Comparison of ENCODE assay signal across 8 cellular contexts in the genomic region with DNA sequence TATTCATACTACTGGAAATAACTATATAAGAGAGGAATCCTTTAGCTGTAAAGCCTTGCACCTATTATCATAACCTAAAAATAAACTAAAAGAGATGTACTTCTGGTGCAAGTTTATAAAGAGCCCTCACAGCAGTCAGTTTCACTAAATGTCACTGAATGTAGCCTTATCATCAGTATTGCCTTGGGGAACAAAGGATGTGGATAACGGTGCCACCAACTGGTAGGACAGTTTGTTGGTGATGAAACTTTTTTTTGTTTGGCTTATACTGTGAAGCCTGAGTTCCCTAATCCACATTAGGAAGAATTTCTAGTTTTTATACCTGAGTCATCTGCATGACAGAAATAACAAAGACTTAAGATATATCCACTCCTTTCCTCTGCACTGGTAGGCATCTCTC.
DNase-seq lines count a peak whose midpoint lies in the region; ATAC-seq and TF ChIP-seq lines count a peak whose summit lies in the region.

No MANE protein-coding gene starts in this region.

- intact Hi-C loops in MCF 10A (cut with micrococcal nuclease): loop anchor here (1.0 to 10.0 kb wide), 7 partner anchors 189 to 832 kb away; a partner anchor contains a TSS
- intact Hi-C loops in breast epithelium (cut with DNase I; ENCODE audit: low total_unique reads): no loop called here
- intact Hi-C loops in sciatic nerve (cut with DNase I): no loop called here
- intact Hi-C loops in mucosa of descending colon (cut with DNase I, micrococcal nuclease): no loop called here

- H3K27me3 ChIP-seq in breast epithelium (no peaks in the 10 kb centered on the region), suprapubic skin (no peaks in the 10 kb centered on the region)

- CTCF ChIA-PET in MCF 10A (lab: Yijun Ruan, JAX): interaction anchor here (0.6 to 2.5 kb wide), 16 partner anchors 9 to 660 kb away, joined by 3 to 19 read pairs (median 4); no protein-coding TSS in a partner anchor

- no TSS peak for BruUV-seq in MCF 10A (replicated peaks; lab: Mats Ljungman, UMichigan)

- TF ChIP-seq EP300 in suprapubic skin (IDR thresholded peaks at IDR 0.05): no peak

- no peak overlapping the region for H3K27ac Mint-ChIP-seq in MCF 10A (ENCODE audit: low read depth, unreplicated experiment)

- no peaks in the 10 kb centered on the region for H3K27me3 Mint-ChIP-seq in MCF 10A (ENCODE audit: insufficient read depth, unreplicated experiment)

- H3K4me3 ChIP-seq in breast epithelium: no peak overlapping the region
- no peak overlapping the region for H3K4me3 ChIP-seq in mucosa of descending colon
- no peak overlapping the region for H3K4me3 ChIP-seq in suprapubic skin

- H3K9me3 ChIP-seq in breast epithelium: no peaks in the 10 kb centered on the region
- H3K9me3 ChIP-seq in mucosa of descending colon: no peaks in the 10 kb centered on the region
- no peaks in the 10 kb centered on the region for H3K9me3 ChIP-seq in suprapubic skin

- H3K36me3 ChIP-seq in breast epithelium: no peaks in the 10 kb centered on the region
- no peaks in the 10 kb centered on the region for H3K36me3 ChIP-seq in mucosa of descending colon (ENCODE audit: low read depth)
- H3K36me3 ChIP-seq in suprapubic skin: no peaks in the 10 kb centered on the region

- POLR2A ChIA-PET in MCF 10A (lab: Yijun Ruan, JAX): no interaction called here

- no peaks in the 10 kb centered on the region for H3K36me3 Mint-ChIP-seq in MCF 10A (ENCODE audit: insufficient read depth, unreplicated experiment)

- H3K4me1 ChIP-seq in breast epithelium (no peaks in the 10 kb centered on the region), mucosa of descending colon (ENCODE audit: low read depth) (no peaks in the 10 kb centered on the region), suprapubic skin (no peaks in the 10 kb centered on the region)

- H3K9me3 Mint-ChIP-seq in MCF 10A (ENCODE audit: unreplicated experiment): no peaks in the 10 kb centered on the region

- no peak for TF ChIP-seq POLR2A in breast epithelium (IDR thresholded peaks at IDR 0.05)
- no peak for TF ChIP-seq POLR2A in suprapubic skin (IDR thresholded peaks at IDR 0.05)

- no peak overlapping the region for H3K4me3 Mint-ChIP-seq in MCF 10A (ENCODE audit: unreplicated experiment)

- H3K27ac ChIP-seq in breast epithelium (no peak overlapping the region), suprapubic skin (no peak overlapping the region)

- TF ChIP-seq CTCF in MCF 10A (IDR thresholded peaks at IDR 0.05; ENCODE audit: unreplicated experiment): peak; percentile 49
- TF ChIP-seq CTCF in breast epithelium (IDR thresholded peaks at IDR 0.05): no peak
- no peak for TF ChIP-seq CTCF in mucosa of descending colon (IDR thresholded peaks at IDR 0.05)
- TF ChIP-seq CTCF in suprapubic skin (IDR thresholded peaks at IDR 0.05): no peak

- no peaks in the 10 kb centered on the region for H3K4me1 Mint-ChIP-seq in MCF 10A (ENCODE audit: insufficient read depth, unreplicated experiment)

- peak; percentile 56 for DNase-seq in MCF 10A (ENCODE audit: unreplicated experiment)
- no peak for DNase-seq in breast epithelium (ENCODE audit: low spot score in 2 of 2)
- DNase-seq in NCI-H2196 treated with DMSO at 0.1 percent for 48 hours (lab: John Stamatoyannopoulos, UW; ENCODE audit: unreplicated experiment): peak; percentile 8
- DNase-seq in dermis microvascular lymphatic vessel endothelial cell (ENCODE audit: low read depth in 2 of 2): peak; percentile 32 to 56
- DNase-seq in sciatic nerve (ENCODE audit: low spot score): no peak
- DNase-seq in mucosa of descending colon: no peak
- DNase-seq in suprapubic skin (ENCODE audit: low spot score in 2 of 2): no peak

- ATAC-seq in sciatic nerve: peak; percentile 74
- no peak for ATAC-seq in HG03280 (IDR thresholded peaks at IDR 0.05; ENCODE audit: unreplicated experiment)
- no peak for ATAC-seq in mucosa of descending colon

- 23% methylated on average over 1 of the region's 1 CpG for WGBS in suprapubic skin

Comparison
In these comparisons a context has a peak if more than half of its experiments do, and no peak if none do; other contexts are left out.
1. DNase-seq: peak in MCF 10A (single experiment), NCI-H2196 treated with DMSO at 0.1 percent for 48 hours (single experiment) and dermis microvascular lymphatic vessel endothelial cell (2 of 2); none in breast epithelium (0 of 2), sciatic nerve (single experiment), mucosa of descending colon (0 of 3) and suprapubic skin (0 of 2).